22 cellular contexts compared by ENCODE assay signal in the genomic region with DNA sequence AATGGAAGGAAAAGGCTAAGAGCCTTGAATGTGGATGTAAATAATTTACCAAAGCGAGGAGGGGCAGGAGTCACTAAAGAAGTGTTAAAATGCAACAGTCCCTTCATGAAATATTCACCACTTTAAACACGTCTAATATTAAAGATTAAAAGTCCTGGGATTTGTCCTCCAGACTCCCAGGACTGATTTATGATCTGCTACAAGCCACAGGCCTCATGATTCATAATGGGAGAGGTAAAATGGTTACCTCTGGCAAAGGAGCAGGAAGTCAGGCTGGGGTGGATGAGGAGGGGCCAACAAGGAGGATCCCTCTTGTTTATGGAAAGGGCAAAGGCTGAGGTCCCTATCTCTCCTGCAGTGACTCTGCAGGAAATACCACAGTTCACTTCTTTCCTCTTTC.
DNase-seq lines count a peak whose midpoint lies in the region; ATAC-seq and TF ChIP-seq lines count a peak whose summit lies in the region.
"Had no signal": no experiment of that assay in that cellular context is flagged by ENCODE, and none has a peak within 500 bp of the region (broad histone marks: within the 10 kb centered on the region; RNA-seq: fewer than 3 reads in every experiment).

No MANE protein-coding gene starts in this region.

- H3K27me3 Mint-ChIP-seq in WTC11 (ENCODE audit: low read depth) (no peaks in the 10 kb centered on the region), Caco-2 (ENCODE audit: insufficient read depth, unreplicated experiment) (no peaks in the 10 kb centered on the region)
- H3K27me3 Mint-ChIP-seq: B cell; effector memory CD8-positive, alpha-beta T cell; stimulated activated memory B cell treated with anti-CD40 and anti-IgM and Interleukin-4, amounts not matched to agents 10 μg/mL and 1 μg/mL and 100 μg/mL, for 72 hours had no signal

- no peaks in the 10 kb centered on the region for H3K9me3 ChIP-seq in Caco-2
- H3K9me3 ChIP-seq: HAP-1, thyroid gland had no signal

- POLR2A ChIA-PET in WTC11 (lab: Charles Lee): no interaction called here
- POLR2A ChIA-PET in Caco-2 (lab: Charles Lee): no interaction called here

- H3K4me1 Mint-ChIP-seq in WTC11 (peaks cover 11% of the 10 kb centered on the region), Caco-2 (ENCODE audit: low read depth, unreplicated experiment) (peaks cover 7% of the 10 kb centered on the region)
- H3K4me1 Mint-ChIP-seq: B cell; stimulated activated memory B cell treated with anti-CD40 and anti-IgM and Interleukin-4, amounts not matched to agents 10 μg/mL and 1 μg/mL and 100 μg/mL, for 72 hours had no signal

- BruUV-seq in Caco-2 (replicated peaks; lab: Mats Ljungman, UMichigan): no TSS peak

- intact Hi-C loops in Caco-2 (cut with micrococcal nuclease; ENCODE audit: unreplicated experiment): no loop called here
- intact Hi-C loops in left cardiac atrium (cut with DNase I): no loop called here

- no peak overlapping the region for H3K4me3 ChIP-seq in Caco-2 (ENCODE audit: low read depth, low read length)
- H3K4me3 ChIP-seq: HAP-1, PC-9, thyroid gland had no signal

- H3K4me3 Mint-ChIP-seq in WTC11: no peak overlapping the region
- H3K4me3 Mint-ChIP-seq in Caco-2 (ENCODE audit: unreplicated experiment): no peak overlapping the region
- H3K4me3 Mint-ChIP-seq: B cell; effector memory CD8-positive, alpha-beta T cell; stimulated activated memory B cell treated with anti-CD40 and anti-IgM and Interleukin-4, amounts not matched to agents 10 μg/mL and 1 μg/mL and 100 μg/mL, for 72 hours; T-helper 2 cell treated with Interferon-gamma antibody and Interleukin-4, amounts not matched to agents 5 μg/mL and 100 μg/mL, for 36 hours had no signal

- no peaks in the 10 kb centered on the region for H3K36me3 ChIP-seq in Caco-2 (ENCODE audit: control insufficient read depth, insufficient read depth, low read length)
- H3K36me3 ChIP-seq: HAP-1, thyroid gland had no signal

- H3K27ac Mint-ChIP-seq in WTC11: no peak overlapping the region
- H3K27ac Mint-ChIP-seq in Caco-2 (ENCODE audit: unreplicated experiment): no peak overlapping the region
- H3K27ac Mint-ChIP-seq: B cell; effector memory CD8-positive, alpha-beta T cell; stimulated activated memory B cell treated with anti-CD40 and anti-IgM and Interleukin-4, amounts not matched to agents 10 μg/mL and 1 μg/mL and 100 μg/mL, for 72 hours; T-helper 2 cell treated with Interferon-gamma antibody and Interleukin-4, amounts not matched to agents 5 μg/mL and 100 μg/mL, for 36 hours had no signal

- H3K4me1 ChIP-seq in Caco-2: peaks cover 6% of the 10 kb centered on the region; the same call in 1 of the 2 replicates
- H3K4me1 ChIP-seq: HAP-1, thyroid gland had no signal

- peak; percentile 18 for DNase-seq in HT-29 (ENCODE audit: low spot score)
- no peak for DNase-seq in WTC11 (ENCODE audit: low spot score)
- DNase-seq in iPS-NIHi7 (ENCODE audit: extremely low spot score): peak; percentile 57
- no peak for DNase-seq in Caco-2
- no peak for DNase-seq in left cardiac atrium
- no peak for DNase-seq in activated CD8-positive, alpha-beta memory T cell treated with anti-CD3 and anti-CD28 coated beads, Interleukin-2, amount 50 U/mL, for 48 hours
- DNase-seq: activated naive CD4-positive, alpha-beta T cell treated with anti-CD3 and anti-CD28 coated beads, Interleukin-2, amount 50 U/mL, for 16 hours; activated T-cell treated with anti-CD3 and anti-CD28 coated beads, Interleukin-2, amount 50 U/mL, for 48 hours; Calu3; effector memory CD8-positive, alpha-beta T cell; left ventricle myocardium superior; NCI-H82; nucleus accumbens; PC-9; right cardiac atrium; thyroid gland had no signal

- CTCF ChIA-PET in WTC11 (lab: Charles Lee) (no interaction called here), Caco-2 (lab: Charles Lee) (no interaction called here)

- H3K9me3 Mint-ChIP-seq in WTC11 (no peaks in the 10 kb centered on the region), Caco-2 (ENCODE audit: unreplicated experiment) (peaks cover 9% of the 10 kb centered on the region)
- H3K9me3 Mint-ChIP-seq: T-helper 2 cell treated with Interferon-gamma antibody and Interleukin-4, amounts not matched to agents 5 μg/mL and 100 μg/mL, for 36 hours had no signal

- TF ChIP-seq CTCF in WTC11 (IDR thresholded peaks at IDR 0.05) (no peak), Caco-2 (IDR thresholded peaks at IDR 0.05; ENCODE audit: insufficient read depth in 1 of 2, low read depth in 1 of 2, low read length in 1 of 2, severe bottlenecking in 1 of 2, unreplicated experiment in 1 of 2) (no peak)

- H3K36me3 Mint-ChIP-seq in WTC11 (no peaks in the 10 kb centered on the region), Caco-2 (ENCODE audit: insufficient read depth, unreplicated experiment) (no peaks in the 10 kb centered on the region)
- H3K36me3 Mint-ChIP-seq: stimulated activated memory B cell treated with anti-CD40 and anti-IgM and Interleukin-4, amounts not matched to agents 10 μg/mL and 1 μg/mL and 100 μg/mL, for 72 hours had no signal

- ATAC-seq in WTC11 (peak; percentile 72), left cardiac atrium (no peak), HG03342 (IDR thresholded peaks at IDR 0.05; ENCODE audit: unreplicated experiment) (no peak)
- ATAC-seq: activated CD4-positive, CD25-positive, alpha-beta regulatory T cell treated with anti-CD3 and anti-CD28 coated beads, Interleukin-2, amount 50 U/mL, for 24 hours; effector memory CD8-positive, alpha-beta T cell; left ventricle myocardium superior; right cardiac atrium; stimulated activated memory B cell treated with anti-CD40 and anti-IgM and Interleukin-4, amounts not matched to agents 10 μg/mL and 1 μg/mL and 100 μg/mL, for 72 hours had no signal

- H3K27me3 ChIP-seq in Caco-2 (replicated peaks; ENCODE audit: control insufficient read depth, insufficient read depth, low read length): no peaks in the 10 kb centered on the region
- H3K27me3 ChIP-seq: thyroid gland had no signal

TF ChIP-seq in WTC11, 78 proteins besides CTCF, POLR2A, EP300 and RAD21 (continues in another document):
- TF ChIP-seq, protein P1, sequence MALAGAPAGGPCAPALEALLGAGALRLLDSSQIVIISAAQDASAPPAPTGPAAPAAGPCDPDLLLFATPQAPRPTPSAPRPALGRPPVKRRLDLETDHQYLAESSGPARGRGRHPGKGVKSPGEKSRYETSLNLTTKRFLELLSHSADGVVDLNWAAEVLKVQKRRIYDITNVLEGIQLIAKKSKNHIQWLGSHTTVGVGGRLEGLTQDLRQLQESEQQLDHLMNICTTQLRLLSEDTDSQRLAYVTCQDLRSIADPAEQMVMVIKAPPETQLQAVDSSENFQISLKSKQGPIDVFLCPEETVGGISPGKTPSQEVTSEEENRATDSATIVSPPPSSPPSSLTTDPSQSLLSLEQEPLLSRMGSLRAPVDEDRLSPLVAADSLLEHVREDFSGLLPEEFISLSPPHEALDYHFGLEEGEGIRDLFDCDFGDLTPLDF (CRISPR knock-in tag; IDR thresholded peaks at IDR 0.05): no peak
- TF ChIP-seq GABPB1 (CRISPR knock-in tag; IDR thresholded peaks at IDR 0.05) (no peak), NR1H2 (CRISPR knock-in tag; IDR thresholded peaks at IDR 0.05) (no peak), ETV6 (CRISPR knock-in tag; IDR thresholded peaks at IDR 0.05) (no peak), ZNF423 (CRISPR knock-in tag; IDR thresholded peaks at IDR 0.05) (no peak), MXD4 (CRISPR knock-in tag; IDR thresholded peaks at IDR 0.05; ENCODE audit: borderline replicate concordance) (no peak), ZNF671 (CRISPR knock-in tag; IDR thresholded peaks at IDR 0.05) (no peak), ZNF317 (CRISPR knock-in tag; IDR thresholded peaks at IDR 0.05; ENCODE audit: borderline replicate concordance, low read depth) (no peak)
- TF ChIP-seq, protein P2, sequence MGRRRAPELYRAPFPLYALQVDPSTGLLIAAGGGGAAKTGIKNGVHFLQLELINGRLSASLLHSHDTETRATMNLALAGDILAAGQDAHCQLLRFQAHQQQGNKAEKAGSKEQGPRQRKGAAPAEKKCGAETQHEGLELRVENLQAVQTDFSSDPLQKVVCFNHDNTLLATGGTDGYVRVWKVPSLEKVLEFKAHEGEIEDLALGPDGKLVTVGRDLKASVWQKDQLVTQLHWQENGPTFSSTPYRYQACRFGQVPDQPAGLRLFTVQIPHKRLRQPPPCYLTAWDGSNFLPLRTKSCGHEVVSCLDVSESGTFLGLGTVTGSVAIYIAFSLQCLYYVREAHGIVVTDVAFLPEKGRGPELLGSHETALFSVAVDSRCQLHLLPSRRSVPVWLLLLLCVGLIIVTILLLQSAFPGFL (CRISPR knock-in tag; IDR thresholded peaks at IDR 0.05; ENCODE audit: borderline replicate concordance): no peak
- TF ChIP-seq, protein P3, sequence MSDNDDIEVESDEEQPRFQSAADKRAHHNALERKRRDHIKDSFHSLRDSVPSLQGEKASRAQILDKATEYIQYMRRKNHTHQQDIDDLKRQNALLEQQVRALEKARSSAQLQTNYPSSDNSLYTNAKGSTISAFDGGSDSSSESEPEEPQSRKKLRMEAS (CRISPR knock-in tag; IDR thresholded peaks at IDR 0.05): no peak
- TF ChIP-seq, protein P4, sequence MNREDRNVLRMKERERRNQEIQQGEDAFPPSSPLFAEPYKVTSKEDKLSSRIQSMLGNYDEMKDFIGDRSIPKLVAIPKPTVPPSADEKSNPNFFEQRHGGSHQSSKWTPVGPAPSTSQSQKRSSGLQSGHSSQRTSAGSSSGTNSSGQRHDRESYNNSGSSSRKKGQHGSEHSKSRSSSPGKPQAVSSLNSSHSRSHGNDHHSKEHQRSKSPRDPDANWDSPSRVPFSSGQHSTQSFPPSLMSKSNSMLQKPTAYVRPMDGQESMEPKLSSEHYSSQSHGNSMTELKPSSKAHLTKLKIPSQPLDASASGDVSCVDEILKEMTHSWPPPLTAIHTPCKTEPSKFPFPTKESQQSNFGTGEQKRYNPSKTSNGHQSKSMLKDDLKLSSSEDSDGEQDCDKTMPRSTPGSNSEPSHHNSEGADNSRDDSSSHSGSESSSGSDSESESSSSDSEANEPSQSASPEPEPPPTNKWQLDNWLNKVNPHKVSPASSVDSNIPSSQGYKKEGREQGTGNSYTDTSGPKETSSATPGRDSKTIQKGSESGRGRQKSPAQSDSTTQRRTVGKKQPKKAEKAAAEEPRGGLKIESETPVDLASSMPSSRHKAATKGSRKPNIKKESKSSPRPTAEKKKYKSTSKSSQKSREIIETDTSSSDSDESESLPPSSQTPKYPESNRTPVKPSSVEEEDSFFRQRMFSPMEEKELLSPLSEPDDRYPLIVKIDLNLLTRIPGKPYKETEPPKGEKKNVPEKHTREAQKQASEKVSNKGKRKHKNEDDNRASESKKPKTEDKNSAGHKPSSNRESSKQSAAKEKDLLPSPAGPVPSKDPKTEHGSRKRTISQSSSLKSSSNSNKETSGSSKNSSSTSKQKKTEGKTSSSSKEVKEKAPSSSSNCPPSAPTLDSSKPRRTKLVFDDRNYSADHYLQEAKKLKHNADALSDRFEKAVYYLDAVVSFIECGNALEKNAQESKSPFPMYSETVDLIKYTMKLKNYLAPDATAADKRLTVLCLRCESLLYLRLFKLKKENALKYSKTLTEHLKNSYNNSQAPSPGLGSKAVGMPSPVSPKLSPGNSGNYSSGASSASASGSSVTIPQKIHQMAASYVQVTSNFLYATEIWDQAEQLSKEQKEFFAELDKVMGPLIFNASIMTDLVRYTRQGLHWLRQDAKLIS (CRISPR knock-in tag; IDR thresholded peaks at IDR 0.05; ENCODE audit: borderline replicate concordance): no peak

Comparison
In these comparisons a context has a peak if more than half of its experiments do, and no peak if none do; other contexts are left out.
1. DNase-seq: peak in HT-29 (single experiment) and iPS-NIHi7 (single experiment); none in WTC11 (single experiment), Caco-2 (0 of 2), left cardiac atrium (single experiment) and activated CD8-positive, alpha-beta memory T cell treated with anti-CD3 and anti-CD28 coated beads, Interleukin-2, amount 50 U/mL, for 48 hours (single experiment).